Comparison of ENCODE assay signal across 22 cellular contexts in genomic region chrX:119948381-119948780, GRCh38. TPM values are rescaled to one million over a fixed set of nuclear protein-coding genes. Genes with fewer than 3 reads are reported as not detected.
DNase-seq lines count a peak whose midpoint lies in the region; ATAC-seq and TF ChIP-seq lines count a peak whose summit lies in the region.
"Had no signal": no experiment of that assay in that cellular context is flagged by ENCODE, and none has a peak within 500 bp of the region (broad histone marks: within the 10 kb centered on the region; RNA-seq: fewer than 3 reads in every experiment).

No MANE protein-coding gene starts in this region.

- no peaks in the 10 kb centered on the region for H3K36me3 Mint-ChIP-seq in neural progenitor cell
- H3K36me3 Mint-ChIP-seq: activated naive CD4-positive, alpha-beta T cell treated with anti-CD3 and anti-CD28 coated beads, Interleukin-2, amount 10 ng/mL, durations not matched to agents 7 days and 5 days had no signal

- TF ChIP-seq CTCF in LNCaP clone FGC (IDR thresholded peaks at IDR 0.05; ENCODE audit: control insufficient read depth, extremely low read depth, insufficient read depth) (peak; percentile 38; the same call in 1 of the 2 replicates), choroid plexus epithelial cell (conservative IDR thresholded peaks at IDR 0.05; ENCODE audit: low read depth, low read length) (peak; percentile 21), neural progenitor cell (IDR thresholded peaks at IDR 0.05) (peak; percentile 26)

- H3F3A ChIP-seq in neural progenitor cell (ENCODE audit: low read depth): peaks cover 2% of the 10 kb centered on the region

- no peak overlapping the region for H3K4me2 ChIP-seq in neural progenitor cell

- no peaks in the 10 kb centered on the region for H3K79me2 ChIP-seq in neural progenitor cell (ENCODE audit: low read depth)

- H3K9me3 ChIP-seq in neural progenitor cell (ENCODE audit: low read depth): peaks cover 3% of the 10 kb centered on the region
- H3K9me3 ChIP-seq: testis had no signal

- no peak for ATAC-seq in stimulated activated naive CD8-positive, alpha-beta T cell treated with anti-CD3 and anti-CD28 coated beads, Interleukin-15, amount 100 ng/mL, for 72 hours
- ATAC-seq in HG03469 (IDR thresholded peaks at IDR 0.05; ENCODE audit: unreplicated experiment): no peak
- ATAC-seq: effector memory CD8-positive, alpha-beta T cell; sciatic nerve; T-helper 17 cell had no signal

- peaks cover 3% of the 10 kb centered on the region for H3K9me3 Mint-ChIP-seq in neural progenitor cell
- H3K9me3 Mint-ChIP-seq in stimulated activated naive CD8-positive, alpha-beta T cell treated with anti-CD3 and anti-CD28 coated beads, Interleukin-15, amount 100 ng/mL, for 72 hours: no peaks in the 10 kb centered on the region
- H3K9me3 Mint-ChIP-seq: activated naive CD4-positive, alpha-beta T cell treated with anti-CD3 and anti-CD28 coated beads, Interleukin-2, amount 10 ng/mL, durations not matched to agents 7 days and 5 days; effector memory CD8-positive, alpha-beta T cell had no signal

- H3K36me3 ChIP-seq in neural progenitor cell: no peaks in the 10 kb centered on the region
- H3K36me3 ChIP-seq: brain microvascular endothelial cell had no signal

- H3K9ac ChIP-seq in neural progenitor cell: no peak overlapping the region
- H3K9ac ChIP-seq: GM23248 had no signal

- H3K27me3 Mint-ChIP-seq in neural progenitor cell (ENCODE audit: insufficient read depth, low read depth): peaks cover 4% of the 10 kb centered on the region
- peaks cover under 1% of the 10 kb centered on the region for H3K27me3 Mint-ChIP-seq in stimulated activated naive CD8-positive, alpha-beta T cell treated with anti-CD3 and anti-CD28 coated beads, Interleukin-15, amount 100 ng/mL, for 72 hours
- H3K27me3 Mint-ChIP-seq: effector memory CD8-positive, alpha-beta T cell; T-helper 17 cell had no signal

- H2AFZ ChIP-seq in neural progenitor cell (replicated peaks): no peak overlapping the region
- H2AFZ ChIP-seq: GM23248 had no signal

- H3K4me3 ChIP-seq in LNCaP clone FGC (ENCODE audit: low read depth, low read length): no peak overlapping the region
- H3K4me3 ChIP-seq in choroid plexus epithelial cell (ENCODE audit: low read depth, low read length): no peak overlapping the region
- no peak overlapping the region for H3K4me3 ChIP-seq in neural progenitor cell
- H3K4me3 ChIP-seq: GM23248, testis had no signal

- no peaks in the 10 kb centered on the region for H3K4me1 ChIP-seq in neural progenitor cell
- H3K4me1 ChIP-seq: testis had no signal

- H3K4me3 Mint-ChIP-seq in neural progenitor cell: no peak overlapping the region
- H3K4me3 Mint-ChIP-seq in stimulated activated naive CD8-positive, alpha-beta T cell treated with anti-CD3 and anti-CD28 coated beads, Interleukin-15, amount 100 ng/mL, for 72 hours: no peak overlapping the region
- H3K4me3 Mint-ChIP-seq: activated naive CD4-positive, alpha-beta T cell treated with anti-CD3 and anti-CD28 coated beads, Interleukin-2, amount 10 ng/mL, durations not matched to agents 7 days and 5 days; effector memory CD8-positive, alpha-beta T cell; T-helper 17 cell had no signal

- no peaks in the 10 kb centered on the region for H3K27me3 ChIP-seq in neural progenitor cell
- H3K27me3 ChIP-seq: brain microvascular endothelial cell, testis had no signal

- H3K4me1 Mint-ChIP-seq in neural progenitor cell: peaks cover 4% of the 10 kb centered on the region
- peaks cover 8% of the 10 kb centered on the region for H3K4me1 Mint-ChIP-seq in stimulated activated naive CD8-positive, alpha-beta T cell treated with anti-CD3 and anti-CD28 coated beads, Interleukin-15, amount 100 ng/mL, for 72 hours

- no peaks in the 10 kb centered on the region for H4K20me1 ChIP-seq in neural progenitor cell (ENCODE audit: low read depth)

- no peak overlapping the region for H3K27ac Mint-ChIP-seq in neural progenitor cell
- H3K27ac Mint-ChIP-seq in stimulated activated naive CD8-positive, alpha-beta T cell treated with anti-CD3 and anti-CD28 coated beads, Interleukin-15, amount 100 ng/mL, for 72 hours: no peak overlapping the region
- H3K27ac Mint-ChIP-seq: activated naive CD4-positive, alpha-beta T cell treated with anti-CD3 and anti-CD28 coated beads, Interleukin-2, amount 10 ng/mL, durations not matched to agents 7 days and 5 days; effector memory CD8-positive, alpha-beta T cell; T-helper 17 cell had no signal

- DNase-seq in NCI-H2227 (lab: John Stamatoyannopoulos, UW; ENCODE audit: unreplicated experiment): peak; percentile 7
- no peak for DNase-seq in NCI-H2227 treated with DMSO at 0.1 percent for 48 hours (lab: John Stamatoyannopoulos, UW)
- no peak for DNase-seq in LNCaP clone FGC (ENCODE audit: low read depth)
- DNase-seq in choroid plexus epithelial cell (ENCODE audit: low read depth): peak; percentile 2
- no peak for DNase-seq in neural progenitor cell (ENCODE audit: low spot score)
- DNase-seq in germinal center (ENCODE audit: low spot score): no peak
- DNase-seq in stimulated activated naive CD8-positive, alpha-beta T cell treated with anti-CD3 and anti-CD28 coated beads, Interleukin-15, amount 100 ng/mL, for 72 hours: no peak
- DNase-seq: activated CD8-positive, alpha-beta memory T cell treated with anti-CD3 and anti-CD28 coated beads, Interleukin-2, amount 50 U/mL, for 48 hours; activated naive CD4-positive, alpha-beta T cell treated with anti-CD3 and anti-CD28 coated beads, Interleukin-2, amount 10 ng/mL, durations not matched to agents 7 days and 5 days; brain microvascular endothelial cell; effector memory CD8-positive, alpha-beta T cell; GM23248; IMR-90; mesenchymal stem cell; NCI-H1092 treated with DMSO at 0.1 percent for 48 hours; NCI-H510A; RPMI8226; T-helper 17 cell; testis had no signal

- H3K27ac ChIP-seq in neural progenitor cell: no peak overlapping the region
- H3K27ac ChIP-seq: brain microvascular endothelial cell, GM23248, testis had no signal

RNA-seq across cellular contexts. Expression of gene NKAP, which starts 4.8 kb away (rescaled TPM):
- total RNA-seq in neural progenitor cell (ENCODE audit: low replicate concordance): 6.5 and 11.2 TPM in 2 replicates

RNA-seq across cellular contexts. Expression of gene AKAP14, which starts 52.7 kb away (rescaled TPM):
- not detected in 2 replicates for total RNA-seq in neural progenitor cell (ENCODE audit: low replicate concordance)
- total RNA-seq: frontal cortex, GM23248, IMR-90, sciatic nerve, T-helper 17 cell had no signal

Comparison
In these comparisons a context has a peak if more than half of its experiments do, and no peak if none do; other contexts are left out.
1. DNase-seq: peak in NCI-H2227 (single experiment) and choroid plexus epithelial cell (single experiment); none in NCI-H2227 treated with DMSO at 0.1 percent for 48 hours (single experiment), LNCaP clone FGC (single experiment), neural progenitor cell (single experiment), germinal center (single experiment) and stimulated activated naive CD8-positive, alpha-beta T cell treated with anti-CD3 and anti-CD28 coated beads, Interleukin-15, amount 100 ng/mL, for 72 hours (0 of 2).
2. Peak in every context shown above with its lines, with median percentiles within 50 percentile points of each other: CTCF ChIP-seq.